In genomic region chr19:2291185-2291751, GRCh38 we compare ENCODE assay signal across 9 cellular contexts. TPM values are rescaled to one million over a fixed set of nuclear protein-coding genes. Genes with fewer than 3 reads are reported as not detected.
DNase-seq lines count a peak whose midpoint lies in the region; ATAC-seq and TF ChIP-seq lines count a peak whose summit lies in the region.
"Had no signal": no experiment of that assay in that cellular context is flagged by ENCODE, and none has a peak within 500 bp of the region (broad histone marks: within the 10 kb centered on the region; RNA-seq: fewer than 3 reads in every experiment).

No MANE protein-coding gene starts in this region.

- H3K4me3 ChIP-seq in CD8-positive, alpha-beta memory T cell (ENCODE audit: low read length), result peak overlapping the region; percentile 81
- peak overlapping the region; percentile 92 for H3K4me3 ChIP-seq in HL-60 (replicated peaks; ENCODE audit: insufficient read depth, low read length)
- peak overlapping the region; percentile 35 to 65 for H3K4me3 ChIP-seq in duodenal mucosa (ENCODE audit: low read depth in 1 of 2, low read length in 2 of 2)
- H3K4me3 ChIP-seq in neutrophil (ENCODE audit: low read depth in 1 of 2, low read length in 1 of 2), result peak overlapping the region; percentile 95
- H3K4me3 ChIP-seq in Karpas-422 (ENCODE audit: low read length), result no peak overlapping the region

- CTCF ChIA-PET in CD8-positive, alpha-beta memory T cell (lab: Charles Lee), result interaction anchor here (1.2 to 1.3 kb wide), 3 partner anchors 17 to 24 kb away, joined by 3 to 5 read pairs (median 5); no protein-coding TSS in a partner anchor

- no peaks in the 10 kb centered on the region for H4K20me1 ChIP-seq in Karpas-422 (ENCODE audit: insufficient read depth, low read depth, low read length)

- H3K27me3 Mint-ChIP-seq in CD8-positive, alpha-beta memory T cell, result peaks cover 0 to 12% of the 10 kb centered on the region in 2 donors

- peaks cover 18% of the 10 kb centered on the region for H3K4me1 ChIP-seq in CD8-positive, alpha-beta memory T cell (ENCODE audit: insufficient read depth, low read length)
- H3K4me1 ChIP-seq in duodenal mucosa (ENCODE audit: control insufficient read depth in 1 of 2, insufficient read depth in 2 of 2, low read length in 2 of 2) (peaks cover 0 to 15% of the 10 kb centered on the region in 2 donors), neutrophil (ENCODE audit: control insufficient read depth in 1 of 2, insufficient read depth in 1 of 2, low read depth in 1 of 2, low read length in 1 of 2) (peaks cover 76 to 88% of the 10 kb centered on the region in 2 experiments), Karpas-422 (ENCODE audit: low read length) (peaks cover 13% of the 10 kb centered on the region)

- peak overlapping the region in 4 of 7 donors; percentile 63 to 81 (median 77) for H3K4me3 Mint-ChIP-seq in CD8-positive, alpha-beta memory T cell

- no peak for ATAC-seq in HG03139 (IDR thresholded peaks at IDR 0.05; ENCODE audit: unreplicated experiment)
- ATAC-seq in GM21717 (IDR thresholded peaks at IDR 0.05; ENCODE audit: unreplicated experiment), result no peak
- no peak for ATAC-seq in HG03159 (IDR thresholded peaks at IDR 0.05; ENCODE audit: unreplicated experiment)

- H3K9me3 ChIP-seq in CD8-positive, alpha-beta memory T cell (ENCODE audit: low read length), result no peaks in the 10 kb centered on the region
- H3K9me3 ChIP-seq in duodenal mucosa (ENCODE audit: control insufficient read depth in 1 of 2, low read length in 2 of 2) (no peaks in the 10 kb centered on the region), neutrophil (no peaks in the 10 kb centered on the region), Karpas-422 (ENCODE audit: low read length) (no peaks in the 10 kb centered on the region)

- no peak overlapping the region for H2AFZ ChIP-seq in Karpas-422 (ENCODE audit: low read length)

- H3K9ac ChIP-seq in duodenal mucosa (ENCODE audit: low read depth in 1 of 2, low read length in 2 of 2), result no peak overlapping the region
- no peak overlapping the region for H3K9ac ChIP-seq in Karpas-422 (ENCODE audit: low read length)

- no peaks in the 10 kb centered on the region for H3K9me3 Mint-ChIP-seq in CD8-positive, alpha-beta memory T cell

- peaks cover 16 to 44% (median 24%) of the 10 kb centered on the region in 3 donors for H3K4me1 Mint-ChIP-seq in CD8-positive, alpha-beta memory T cell

- peaks cover 0 to 20% (median 2%) of the 10 kb centered on the region in 3 donors for H3K36me3 Mint-ChIP-seq in CD8-positive, alpha-beta memory T cell

- H3K9me2 ChIP-seq in Karpas-422 (replicated peaks; ENCODE audit: insufficient read depth, low read length), result no peaks in the 10 kb centered on the region

- H3K27me3 ChIP-seq in CD8-positive, alpha-beta memory T cell (ENCODE audit: insufficient read depth, low read length, poor library complexity, severe bottlenecking), result no peaks in the 10 kb centered on the region
- H3K27me3 ChIP-seq in HL-60 (ENCODE audit: insufficient read depth, poor library complexity, severe bottlenecking) (no peaks in the 10 kb centered on the region), duodenal mucosa (ENCODE audit: control insufficient read depth in 1 of 2, insufficient read depth in 2 of 2, low read length in 2 of 2) (peaks cover 63 to 80% of the 10 kb centered on the region in 2 donors), neutrophil (no peaks in the 10 kb centered on the region), Karpas-422 (ENCODE audit: low read length) (no peaks in the 10 kb centered on the region)

- no peak overlapping the region for H3K27ac ChIP-seq in CD8-positive, alpha-beta memory T cell (ENCODE audit: low read depth, low read length)
- H3K27ac ChIP-seq in HL-60 (replicated peaks) (peak overlapping the region; percentile 100), duodenal mucosa (ENCODE audit: low read depth, low read length) (no peak overlapping the region), neutrophil (peak overlapping the region; percentile 99), Karpas-422 (ENCODE audit: low read length) (no peak overlapping the region)

- no peaks in the 10 kb centered on the region for H3K79me2 ChIP-seq in Karpas-422 (ENCODE audit: low read length)

- no peaks in the 10 kb centered on the region for H3K36me3 ChIP-seq in CD8-positive, alpha-beta memory T cell (ENCODE audit: insufficient read depth, low read length)
- H3K36me3 ChIP-seq in duodenal mucosa (ENCODE audit: control insufficient read depth in 1 of 2, insufficient read depth in 2 of 2, low read length in 2 of 2) (no peaks in the 10 kb centered on the region), neutrophil (peaks cover 53% of the 10 kb centered on the region), Karpas-422 (ENCODE audit: insufficient read depth, low read length) (no peaks in the 10 kb centered on the region)

- H3K27ac Mint-ChIP-seq in CD8-positive, alpha-beta memory T cell, result no peak overlapping the region

- no peak for DNase-seq in CD8-positive, alpha-beta memory T cell
- DNase-seq in HL-60 (ENCODE audit: low read depth in 1 of 2, low spot score in 1 of 2) (no peak), Karpas-422 (no peak)

- H3K4me2 ChIP-seq in Karpas-422 (ENCODE audit: low read depth, low read length, poor library complexity, severe bottlenecking), result no peak overlapping the region

- no peak for TF ChIP-seq CTCF in HL-60 (IDR thresholded peaks at IDR 0.05; ENCODE audit: insufficient read depth, low read length)
- no peak for TF ChIP-seq CTCF in neutrophil (IDR thresholded peaks at IDR 0.05)

- POLR2A ChIA-PET in CD8-positive, alpha-beta memory T cell (lab: Charles Lee), result interaction anchor here (1.0 kb wide), 1 partner anchor 9 kb away, joined by 3 read pairs; the partner anchor contains the start of gene PEAK3

RNA-seq across cellular contexts. Expression of gene PEAK3, which starts 9.3 kb away (rescaled TPM):
- total RNA-seq in CD8-positive, alpha-beta memory T cell, result not detected
- polyA plus RNA-seq in CD8-positive, alpha-beta memory T cell, result 0.79 TPM
- total RNA-seq in Karpas-422 (2014; rRNA removed; shearing (Covaris generic); ENCODE audit: low replicate concordance), result not detected in 2 replicates
- total RNA-seq: pulmonary artery endothelial cell had no signal

RNA-seq across cellular contexts. Expression of gene LINGO3, which starts 16.7 kb away (rescaled TPM):
- total RNA-seq in CD8-positive, alpha-beta memory T cell, result under 1 TPM; 0.09 to 0.15 TPM
- polyA plus RNA-seq in CD8-positive, alpha-beta memory T cell, result 9.2 TPM
- total RNA-seq in Karpas-422 (2014; rRNA removed; shearing (Covaris generic); ENCODE audit: low replicate concordance), result not detected in 2 replicates
- total RNA-seq: pulmonary artery endothelial cell had no signal

RNA-seq across cellular contexts. Expression of gene JSRP1, which starts 35.1 kb away (rescaled TPM):
- 1 to 10 TPM in 1 of 2 experiments, under 1 TPM in 1; 0.73 to 1.0 TPM for total RNA-seq in CD8-positive, alpha-beta memory T cell
- polyA plus RNA-seq in CD8-positive, alpha-beta memory T cell, result 0.91 TPM
- total RNA-seq in Karpas-422 (2014; rRNA removed; shearing (Covaris generic); ENCODE audit: low replicate concordance), result not detected in 2 replicates

RNA-seq across cellular contexts. Expression of gene LSM7, which starts 37.1 kb away (rescaled TPM):
- total RNA-seq in CD8-positive, alpha-beta memory T cell, result 100 to 1,000 TPM; 163 to 168 TPM
- 162 TPM for polyA plus RNA-seq in CD8-positive, alpha-beta memory T cell
- total RNA-seq in Karpas-422 (2014; rRNA removed; shearing (Covaris generic); ENCODE audit: low replicate concordance), result 140 and 228 TPM in 2 replicates

RNA-seq across cellular contexts. Expression of gene SPPL2B, which starts 37.2 kb away (rescaled TPM):
- total RNA-seq in CD8-positive, alpha-beta memory T cell, result 10 to 100 TPM; 39.0 to 41.4 TPM
- polyA plus RNA-seq in CD8-positive, alpha-beta memory T cell, result 8.4 TPM
- 18.2 and 48.3 TPM in 2 replicates for total RNA-seq in Karpas-422 (2014; rRNA removed; shearing (Covaris generic); ENCODE audit: low replicate concordance)

Comparison
In these comparisons a context has a peak if more than half of its experiments do, and no peak if none do; other contexts are left out.
1. H3K27ac ChIP-seq: peak in HL-60 (single experiment) and neutrophil (single experiment); none in CD8-positive, alpha-beta memory T cell (single experiment), duodenal mucosa (single experiment) and Karpas-422 (single experiment).